ENCODE assay signal across 20 cellular contexts in genomic region chr10:48684463-48684791, GRCh38. TPM values are rescaled to one million over a fixed set of nuclear protein-coding genes. Genes with fewer than 3 reads are reported as not detected.
A peak's percentile ranks its signal among the peaks of the same experiment; 100 is the strongest.
DNase-seq lines count a peak whose midpoint lies in the region; ATAC-seq, FAIRE-seq and TF ChIP-seq lines count a peak whose summit lies in the region.
"Had no signal": no experiment of that assay in that cellular context is flagged by ENCODE, and none has a peak within 500 bp of the region (broad histone marks: within the 10 kb centered on the region; RNA-seq: fewer than 3 reads in every experiment).

No MANE protein-coding gene starts in this region.

- H3K9ac ChIP-seq in GM12878 (ENCODE audit: control insufficient read depth, insufficient read depth, low read length), result peak overlapping the region; percentile 88

- H3K4me2 ChIP-seq in GM12878 (ENCODE audit: control insufficient read depth, insufficient read depth), result peak overlapping the region; percentile 93

- H3K4me1 Mint-ChIP-seq in stimulated activated effector memory CD8-positive, alpha-beta T cell treated with anti-CD3 and anti-CD28 coated beads, Interleukin-12 subunit alpha, Interleukin-12 subunit beta, amount 100 ng/mL, for 72 hours, result no peaks in the 10 kb centered on the region
- H3K4me1 Mint-ChIP-seq: WTC11 had no signal

- peak overlapping the region; percentile 25 for H2AFZ ChIP-seq in GM12878 (ENCODE audit: control insufficient read depth, low read depth, low read length)

- in situ Hi-C loops in GM12878 (cut with MboI), result no loop called here

- DNase-seq in GM06990 (ENCODE audit: extremely low read depth, insufficient read length) (no peak), GM12878 (ENCODE audit: low read depth, low spot score) (no peak), KG1 (lab: John Stamatoyannopoulos, UW) (no peak), D721Med (ENCODE audit: insufficient read length, low spot score) (no peak), NCI-H774 (lab: John Stamatoyannopoulos, UW) (no peak), NCI-H1694 (lab: John Stamatoyannopoulos, UW) (no peak)
- DNase-seq in stimulated activated effector memory CD8-positive, alpha-beta T cell treated with anti-CD3 and anti-CD28 coated beads, Interleukin-12 subunit alpha, Interleukin-12 subunit beta, amount 100 ng/mL, for 72 hours (ENCODE audit: low spot score in 2 of 2), result peak in 1 of 2 donors; percentile 30
- DNase-seq: activated CD8-positive, alpha-beta T cell treated with anti-CD3 and anti-CD28 coated beads, Interleukin-2, amount 10 ng/mL, durations not matched to agents 7 days and 5 days; activated naive CD8-positive, alpha-beta T cell treated with anti-CD3 and anti-CD28 coated beads, Interleukin-2, amount 10 ng/mL, durations not matched to agents 7 days and 5 days; Caco-2; NCI-H1930; stimulated activated CD4-positive, alpha-beta T cell treated with anti-CD3 and anti-CD28 coated beads, Interleukin-15, amount 100 ng/mL, for 24 hours; stimulated activated naive CD4-positive, alpha-beta T cell treated with Interleukin-2 at 50 U/mL for 16 hours had no signal

- ATAC-seq in HG03025 (IDR thresholded peaks at IDR 0.05; ENCODE audit: low FRiP score, unreplicated experiment) (peak; percentile 17), GM12878 (no peak)
- peak; percentile 23 for ATAC-seq in stimulated activated effector memory CD8-positive, alpha-beta T cell treated with anti-CD3 and anti-CD28 coated beads, Interleukin-12 subunit alpha, Interleukin-12 subunit beta, amount 100 ng/mL, for 72 hours
- ATAC-seq: activated CD8-positive, alpha-beta T cell treated with anti-CD3 and anti-CD28 coated beads, Interleukin-2, amount 10 ng/mL, durations not matched to agents 7 days and 5 days; WTC11 had no signal

- no peak for TF ChIP-seq RAD21 in GM12878 (IDR thresholded peaks at IDR 0.05; ENCODE audit: insufficient read depth, low read depth, low read length)

- POLR2A ChIA-PET in GM12878 (lab: Charles Lee), result interaction anchor here (0.7 to 5.8 kb wide), 11 partner anchors 9 to 118 kb away, joined by 3 to 79 read pairs (median 6); no protein-coding TSS in a partner anchor

- H3K4me1 ChIP-seq in GM12878 (ENCODE audit: control insufficient read depth, insufficient read depth, low read length), result peaks cover 28% of the 10 kb centered on the region
- H3K4me1 ChIP-seq: Caco-2, right atrium auricular region had no signal

- H3K36me3 ChIP-seq in GM06990 (ENCODE audit: control insufficient read depth, insufficient read depth, low read length) (no peaks in the 10 kb centered on the region), GM12878 (ENCODE audit: control insufficient read depth in 2 of 2, insufficient read depth in 2 of 2, low read length in 1 of 2) (no peaks in the 10 kb centered on the region)
- H3K36me3 ChIP-seq: right atrium auricular region had no signal

- no peaks in the 10 kb centered on the region for H3K27me3 ChIP-seq in GM06990 (replicated peaks; ENCODE audit: control insufficient read depth, insufficient read depth, low read length)
- no peaks in the 10 kb centered on the region for H3K27me3 ChIP-seq in GM12878 (replicated peaks in 1 of 2; ENCODE audit: control insufficient read depth in 2 of 2, insufficient read depth in 2 of 2, low read length in 1 of 2)
- H3K27me3 ChIP-seq: right atrium auricular region had no signal

- peak overlapping the region; percentile 37 for H3K4me3 Mint-ChIP-seq in stimulated activated effector memory CD8-positive, alpha-beta T cell treated with anti-CD3 and anti-CD28 coated beads, Interleukin-12 subunit alpha, Interleukin-12 subunit beta, amount 100 ng/mL, for 72 hours
- H3K4me3 Mint-ChIP-seq: activated CD8-positive, alpha-beta T cell treated with anti-CD3 and anti-CD28 coated beads, Interleukin-2, amount 10 ng/mL, durations not matched to agents 7 days and 5 days; activated naive CD8-positive, alpha-beta T cell treated with anti-CD3 and anti-CD28 coated beads, Interleukin-2, amount 10 ng/mL, durations not matched to agents 7 days and 5 days; T-helper 1 cell treated with Interleukin-12 subunit alpha and Interleukin-12 subunit beta and Interleukin-4 antibody, amounts not matched to agents 30 μg/mL and 1 μg/mL, for 36 hours; WTC11 had no signal

- RAD21 ChIA-PET in GM12878 (lab: Charles Lee; ENCODE audit: unreplicated experiment), result interaction anchor here (0.6 to 4.8 kb wide), 18 partner anchors 9 to 478 kb away, joined by 3 to 87 read pairs (median 7); no protein-coding TSS in a partner anchor

- peak in 1 of 2 experiments; percentile 55; a peak in 1 of 4 replicates for TF ChIP-seq EP300 in GM12878 (IDR thresholded peaks at IDR 0.05; ENCODE audit: borderline replicate concordance in 1 of 2, control insufficient read depth in 1 of 2, low read depth in 2 of 2, low read length in 2 of 2)

- no peaks in the 10 kb centered on the region for H3K9me3 Mint-ChIP-seq in stimulated activated effector memory CD8-positive, alpha-beta T cell treated with anti-CD3 and anti-CD28 coated beads, Interleukin-12 subunit alpha, Interleukin-12 subunit beta, amount 100 ng/mL, for 72 hours
- H3K9me3 Mint-ChIP-seq: activated naive CD8-positive, alpha-beta T cell treated with anti-CD3 and anti-CD28 coated beads, Interleukin-2, amount 10 ng/mL, durations not matched to agents 7 days and 5 days; T-helper 1 cell treated with Interleukin-12 subunit alpha and Interleukin-12 subunit beta and Interleukin-4 antibody, amounts not matched to agents 30 μg/mL and 1 μg/mL, for 36 hours had no signal

- no peaks in the 10 kb centered on the region for H4K20me1 ChIP-seq in GM12878 (ENCODE audit: control insufficient read depth, insufficient read depth)

- no peak for TF ChIP-seq CTCF in GM06990 (IDR thresholded peaks at IDR 0.05; ENCODE audit: insufficient read depth, low read length, poor library complexity, severe bottlenecking)
- TF ChIP-seq CTCF in GM12878 (IDR thresholded peaks at IDR 0.05 in 2 of 3, conservative IDR thresholded peaks at IDR 0.05 in 1 of 3; ENCODE audit: control insufficient read depth in 2 of 3, extremely low read depth in 1 of 3, insufficient read depth in 1 of 3, low read depth in 3 of 3, low read length in 3 of 3), result no peak
- no peak for TF ChIP-seq CTCF in D721Med (IDR thresholded peaks at IDR 0.05; ENCODE audit: insufficient read depth, missing control alignments)

- SMC1A ChIA-PET in GM12878 (lab: Charles Lee; ENCODE audit: uncharacterized antibody, unreplicated experiment), result interaction anchor here (0.7 to 4.7 kb wide), 12 partner anchors 9 to 413 kb away, joined by 3 to 85 read pairs (median 5); no protein-coding TSS in a partner anchor

- H3K27ac Mint-ChIP-seq in stimulated activated effector memory CD8-positive, alpha-beta T cell treated with anti-CD3 and anti-CD28 coated beads, Interleukin-12 subunit alpha, Interleukin-12 subunit beta, amount 100 ng/mL, for 72 hours, result peak overlapping the region; percentile 72
- H3K27ac Mint-ChIP-seq: activated CD8-positive, alpha-beta T cell treated with anti-CD3 and anti-CD28 coated beads, Interleukin-2, amount 10 ng/mL, durations not matched to agents 7 days and 5 days; activated naive CD8-positive, alpha-beta T cell treated with anti-CD3 and anti-CD28 coated beads, Interleukin-2, amount 10 ng/mL, durations not matched to agents 7 days and 5 days; T-helper 1 cell treated with Interleukin-12 subunit alpha and Interleukin-12 subunit beta and Interleukin-4 antibody, amounts not matched to agents 30 μg/mL and 1 μg/mL, for 36 hours; WTC11 had no signal

- no peak for TF ChIP-seq POLR2A in GM12878 (IDR thresholded peaks at IDR 0.05; ENCODE audit: low read depth, low read length)

- peaks cover 46% of the 10 kb centered on the region for H3K79me2 ChIP-seq in GM12878 (ENCODE audit: control insufficient read depth, insufficient read depth, low read length)

- H3K4me3 ChIP-seq in GM06990 (replicated peaks; ENCODE audit: low read depth, low read length) (peak overlapping the region; percentile 75), GM12878 (peak overlapping the region; percentile 70)

- 2% methylated on average over 6 of the region's 6 CpGs for WGBS in GM12878 (ENCODE audit: insufficient coverage, insufficient replicate concordance, low lambda C conversion rate, missing lambda C conversion rate)

- BruUV-seq in GM12878 (replicated peaks; lab: Mats Ljungman, UMichigan), result no TSS peak

- intact Hi-C loops in GM12878 (cut with micrococcal nuclease; ENCODE audit: unreplicated experiment), result loop anchor here (1.0 to 10.0 kb wide), 3 partner anchors 12 to 500 kb away; partner anchors contain the start of gene TMEM273

- CTCF ChIA-PET in GM12878 (lab: Yijun Ruan, JAX), result interaction anchor here (1.4 to 6.0 kb wide), 6 partner anchors 12 to 26 kb away, joined by 7 to 28 read pairs (median 14); no protein-coding TSS in a partner anchor

- H3K36me3 Mint-ChIP-seq in stimulated activated effector memory CD8-positive, alpha-beta T cell treated with anti-CD3 and anti-CD28 coated beads, Interleukin-12 subunit alpha, Interleukin-12 subunit beta, amount 100 ng/mL, for 72 hours, result no peaks in the 10 kb centered on the region
- H3K36me3 Mint-ChIP-seq: activated naive CD8-positive, alpha-beta T cell treated with anti-CD3 and anti-CD28 coated beads, Interleukin-2, amount 10 ng/mL, durations not matched to agents 7 days and 5 days; WTC11 had no signal

- no peaks in the 10 kb centered on the region for H3K9me3 ChIP-seq in GM12878 (replicated peaks; ENCODE audit: control insufficient read depth, insufficient read depth, low read length)
- H3K9me3 ChIP-seq: Caco-2 had no signal

- peak overlapping the region; percentile 96 for H3K27ac ChIP-seq in GM12878 (ENCODE audit: control insufficient read depth, insufficient read depth)
- H3K27ac ChIP-seq: epithelial cell of prostate had no signal

- FAIRE-seq in GM12878 (lab: Jason Lieb, UNC), result no peak
- no peak for FAIRE-seq in D721Med (lab: Jason Lieb, UNC)
- FAIRE-seq: frontal cortex had no signal

TF ChIP-seq in GM12878, 131 proteins besides CTCF, POLR2A, EP300 and RAD21 (continues in another document):
- TF ChIP-seq TARDBP (IDR thresholded peaks at IDR 0.05; ENCODE audit: borderline replicate concordance), result peak; percentile 75; the same call in 1 of the 2 replicates

RNA-seq across cellular contexts. Expression of gene WDFY4, which starts 0.2 kb away (rescaled TPM):
- 484 and 561 TPM in 2 replicates for total RNA-seq in GM12878 (2013; cell fraction: nucleolus; rRNA removed)
- total RNA-seq in GM12878 (2014; rRNA removed) (81.2 and 82.2 TPM in 2 replicates), GM12878 (2014; rRNA removed; fragmentation: Illumina TruSeq; extraction: Trizol) (36.3 and 38.1 TPM in 2 replicates), GM12878 (2021) (132 and 136 TPM in 2 replicates)
- polyA plus RNA-seq in GM12878 (2011; ENCODE audit: low read depth), result 16.4 TPM
- polyA plus RNA-seq in GM12878 (2011; rRNA removed) (24.4 and 58.0 TPM in 2 replicates), GM12878 (2014; fragmentation: Illumina TruSeq; extraction: Trizol) (34.4 and 49.4 TPM in 2 replicates), GM12878 (2014; fragmentation: Nextera tagmentation; extraction: Ambion mirVana) (10 to 100 TPM; 13.5 to 13.9 TPM), GM12878 (2014; rRNA removed) (70.3 and 78.5 TPM in 2 replicates), GM12878 (2016; fragmentation: Nextera tagmentation; extraction: Ambion mirVana) (10 to 100 TPM; 31.7 to 45.2 TPM)
- polyA plus RNA-seq in GM12878 (2011; cell fraction: cytosol; rRNA removed), result 46.0 and 51.0 TPM in 2 replicates
- polyA plus RNA-seq in GM12878 (2011; cell fraction: nucleus; rRNA removed), result 214 and 216 TPM in 2 replicates
- 26.0 and 43.0 TPM in 2 replicates for polyA plus RNA-seq in GM12878 (2012)
- 149 and 180 TPM in 2 replicates for polyA minus RNA-seq in GM12878 (2011; rRNA and poly(A)+ RNA removed)
- 57.9 and 65.2 TPM in 2 replicates for polyA minus RNA-seq in GM12878 (2011; cell fraction: cytosol; rRNA and poly(A)+ RNA removed)
- 153 and 224 TPM in 2 replicates for polyA minus RNA-seq in GM12878 (2011; cell fraction: nucleus; rRNA and poly(A)+ RNA removed)
- total RNA-seq: Caco-2, NCI-H460 had no signal
